In the genomic region with DNA sequence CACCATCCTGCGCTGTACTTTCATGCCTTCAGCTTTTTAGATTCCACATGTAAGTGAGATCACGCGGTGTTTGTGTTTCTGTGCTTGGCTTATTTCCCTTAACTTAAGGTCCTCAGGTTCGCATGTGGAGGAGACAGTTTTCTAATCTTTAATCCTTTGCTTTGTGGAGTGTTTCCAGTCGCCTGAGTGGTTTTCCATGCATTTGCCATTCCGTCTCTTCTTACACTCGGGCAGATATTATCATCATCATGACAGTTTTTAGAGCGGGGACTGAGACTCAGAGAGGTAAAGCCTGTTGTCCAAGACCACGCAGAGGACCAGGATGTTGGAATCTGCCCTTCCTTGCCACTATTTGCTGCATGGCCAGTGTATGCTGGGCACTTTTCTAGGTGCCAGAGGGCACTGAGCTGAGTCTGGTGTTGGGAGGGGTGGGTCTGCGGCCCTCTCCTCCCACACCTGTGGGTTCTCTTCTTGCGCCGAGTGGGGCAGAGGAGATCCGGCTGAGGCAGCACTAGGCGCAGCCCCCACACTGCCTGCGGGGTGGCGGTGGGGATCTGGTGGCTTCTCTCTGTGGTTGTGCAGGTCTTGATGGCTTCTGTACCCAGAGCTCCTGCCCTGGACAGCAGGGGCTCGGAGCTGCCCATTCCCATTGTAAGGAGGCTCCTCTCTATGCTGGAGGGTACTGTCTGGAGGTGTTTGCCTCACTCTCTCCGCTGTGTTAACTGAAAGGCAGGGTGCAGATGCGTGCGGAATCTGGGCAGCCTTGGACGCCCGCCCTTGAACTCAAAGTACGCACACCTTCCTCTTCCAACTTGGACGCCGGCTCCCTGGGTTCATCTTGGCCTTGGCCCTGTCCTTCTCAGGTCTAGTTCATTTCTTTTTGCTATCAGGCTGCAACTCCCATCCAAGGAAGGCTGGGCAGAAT, we compare ENCODE assay signal across 18 cellular contexts.
DNase-seq lines count a peak whose midpoint lies in the region; ATAC-seq and TF ChIP-seq lines count a peak whose summit lies in the region.
"Had no signal": no experiment of that assay in that cellular context is flagged by ENCODE, and none has a peak within 500 bp of the region (broad histone marks: within the 10 kb centered on the region; RNA-seq: fewer than 3 reads in every experiment).

No MANE protein-coding gene starts in this region.

- H3K27ac ChIP-seq in right cardiac atrium (ENCODE audit: low read length) (no peak overlapping the region), left ventricle myocardium inferior (replicated peaks) (no peak overlapping the region), esophagus muscularis mucosa (replicated peaks in 1 of 4) (no peak overlapping the region), ovary (peak overlapping the region in 1 of 2 donors; percentile 70)
- no peak overlapping the region for H3K27ac ChIP-seq in naive thymus-derived CD4-positive, alpha-beta T cell (ENCODE audit: low read depth, low read length)

- H3K4me1 ChIP-seq in right cardiac atrium (ENCODE audit: control insufficient read depth, insufficient read depth, low read length), result peaks cover 3% of the 10 kb centered on the region
- peaks cover 6% of the 10 kb centered on the region for H3K4me1 ChIP-seq in left ventricle myocardium inferior
- no peaks in the 10 kb centered on the region for H3K4me1 ChIP-seq in esophagus muscularis mucosa
- peaks cover 11% of the 10 kb centered on the region for H3K4me1 ChIP-seq in ovary (ENCODE audit: insufficient read depth)
- H3K4me1 ChIP-seq in naive thymus-derived CD4-positive, alpha-beta T cell (ENCODE audit: control insufficient read depth in 2 of 2, insufficient read depth in 2 of 2, low read length in 2 of 2), result no peaks in the 10 kb centered on the region

- no peaks in the 10 kb centered on the region for H3K36me3 ChIP-seq in left ventricle myocardium inferior
- no peaks in the 10 kb centered on the region for H3K36me3 ChIP-seq in esophagus muscularis mucosa
- H3K36me3 ChIP-seq in ovary, result no peaks in the 10 kb centered on the region
- no peaks in the 10 kb centered on the region for H3K36me3 ChIP-seq in naive thymus-derived CD4-positive, alpha-beta T cell (ENCODE audit: control insufficient read depth in 2 of 3, insufficient read depth in 3 of 3, low read length in 3 of 3)

- H3K9me3 Mint-ChIP-seq in naive thymus-derived CD4-positive, alpha-beta T cell, result no peaks in the 10 kb centered on the region
- H3K9me3 Mint-ChIP-seq: CD4-positive, alpha-beta memory T cell; GM23338 had no signal

- no peak overlapping the region for H3K4me3 ChIP-seq in right cardiac atrium (ENCODE audit: low read length)
- H3K4me3 ChIP-seq in left ventricle myocardium inferior, result no peak overlapping the region
- no peak overlapping the region for H3K4me3 ChIP-seq in esophagus muscularis mucosa
- no peak overlapping the region for H3K4me3 ChIP-seq in ovary
- H3K4me3 ChIP-seq in naive thymus-derived CD4-positive, alpha-beta T cell (ENCODE audit: low read length), result no peak overlapping the region
- H3K4me3 ChIP-seq: GM23338 had no signal

- intact Hi-C loops in right cardiac atrium (cut with DNase I), result no loop called here
- intact Hi-C loops in left ventricle myocardium inferior (cut with micrococcal nuclease), result no loop called here
- intact Hi-C loops in esophagus muscularis mucosa (cut with DNase I), result no loop called here
- intact Hi-C loops in ovary (cut with DNase I), result no loop called here
- intact Hi-C loops in naive thymus-derived CD4-positive, alpha-beta T cell (cut with micrococcal nuclease), result no loop called here

- H3K27me3 Mint-ChIP-seq in naive thymus-derived CD4-positive, alpha-beta T cell, result peaks cover 14 to 43% (median 20%) of the 10 kb centered on the region in 5 donors

- WGBS in right cardiac atrium, result 78% methylated on average over 25 of the region's 25 CpGs
- 93% methylated on average over 16 of the region's 25 CpGs for WGBS in esophagus muscularis mucosa
- WGBS in ovary, 3 donors, result 23 to 36% (median 31%) methylated on average over 24 to 25 of the region's 25 CpGs

- H3K4me3 Mint-ChIP-seq in naive thymus-derived CD4-positive, alpha-beta T cell, result no peak overlapping the region
- H3K4me3 Mint-ChIP-seq: CD4-positive, alpha-beta memory T cell; GM23338 had no signal

- TF ChIP-seq EP300 in esophagus muscularis mucosa (IDR thresholded peaks at IDR 0.05), result no peak
- no peak for TF ChIP-seq EP300 in ovary (IDR thresholded peaks at IDR 0.05)

- TF ChIP-seq POLR2A in esophagus muscularis mucosa (IDR thresholded peaks at IDR 0.05; ENCODE audit: low read depth) (no peak), ovary (IDR thresholded peaks at IDR 0.05) (no peak)

- no peaks in the 10 kb centered on the region for H3K27me3 ChIP-seq in right cardiac atrium (ENCODE audit: control insufficient read depth, insufficient read depth)
- no peaks in the 10 kb centered on the region for H3K27me3 ChIP-seq in left ventricle myocardium inferior (ENCODE audit: low read depth)
- no peaks in the 10 kb centered on the region for H3K27me3 ChIP-seq in esophagus muscularis mucosa
- H3K27me3 ChIP-seq in ovary, result no peaks in the 10 kb centered on the region
- H3K27me3 ChIP-seq in naive thymus-derived CD4-positive, alpha-beta T cell (ENCODE audit: control insufficient read depth in 2 of 2, insufficient read depth in 2 of 2, low read length in 2 of 2), result no peaks in the 10 kb centered on the region

- CTCF ChIA-PET in naive thymus-derived CD4-positive, alpha-beta T cell (lab: Charles Lee), result no interaction called here

- DNase-seq in right cardiac atrium (peak in 1 of 3 donors; percentile 53), left ventricle myocardium inferior (no peak), esophagus muscularis mucosa (ENCODE audit: extremely low spot score) (peak; percentile 87), ovary (peak; percentile 38 to 81 (median 54)), NCI-H2029 treated with DMSO at 0.1 percent for 48 hours (lab: John Stamatoyannopoulos, UW) (no peak), activated T-cell treated with anti-CD3 and anti-CD28 coated beads for 4 hours (no peak)
- no peak for DNase-seq in naive thymus-derived CD4-positive, alpha-beta T cell
- DNase-seq: AML-193; CD4-positive, alpha-beta memory T cell; DMS79 treated with DMSO at 0.1 percent for 48 hours; NCI-H1092; NCI-H1694 treated with DMSO at 0.1 percent for 48 hours; NCI-H446; NCI-H774; SHP77 had no signal

- TF ChIP-seq CTCF in left ventricle myocardium inferior (IDR thresholded peaks at IDR 0.05; ENCODE audit: borderline replicate concordance), result no peak
- TF ChIP-seq CTCF in esophagus muscularis mucosa (IDR thresholded peaks at IDR 0.05), result no peak
- no peak for TF ChIP-seq CTCF in ovary (IDR thresholded peaks at IDR 0.05)

- ATAC-seq in right cardiac atrium (peak; percentile 36 to 40), HG02588 (IDR thresholded peaks at IDR 0.05; ENCODE audit: unreplicated experiment) (no peak)
- no peak for ATAC-seq in naive thymus-derived CD4-positive, alpha-beta T cell
- ATAC-seq: GM23338, Panc1 had no signal

- peaks cover 0 to 9% (median 0%) of the 10 kb centered on the region in 7 donors for H3K4me1 Mint-ChIP-seq in naive thymus-derived CD4-positive, alpha-beta T cell
- H3K4me1 Mint-ChIP-seq: CD4-positive, alpha-beta memory T cell had no signal

- H3K27ac Mint-ChIP-seq in naive thymus-derived CD4-positive, alpha-beta T cell, result peak overlapping the region in 1 of 9 donors; percentile 34
- H3K27ac Mint-ChIP-seq: CD4-positive, alpha-beta memory T cell; GM23338 had no signal

- H3K36me3 Mint-ChIP-seq in naive thymus-derived CD4-positive, alpha-beta T cell, result no peaks in the 10 kb centered on the region
- H3K36me3 Mint-ChIP-seq: CD4-positive, alpha-beta memory T cell had no signal

- no peaks in the 10 kb centered on the region for H3K9me3 ChIP-seq in right cardiac atrium (ENCODE audit: control insufficient read depth, low read length)
- no peaks in the 10 kb centered on the region for H3K9me3 ChIP-seq in left ventricle myocardium inferior (replicated peaks)
- H3K9me3 ChIP-seq in esophagus muscularis mucosa, result no peaks in the 10 kb centered on the region
- no peaks in the 10 kb centered on the region for H3K9me3 ChIP-seq in ovary
- no peaks in the 10 kb centered on the region for H3K9me3 ChIP-seq in naive thymus-derived CD4-positive, alpha-beta T cell (ENCODE audit: control insufficient read depth in 2 of 3, low read length in 3 of 3)

- POLR2A ChIA-PET in naive thymus-derived CD4-positive, alpha-beta T cell (lab: Charles Lee), result no interaction called here

Comparison
In these comparisons a context has a peak if more than half of its experiments do, and no peak if none do; other contexts are left out.
1. ATAC-seq: peak in right cardiac atrium (2 of 2); none in naive thymus-derived CD4-positive, alpha-beta T cell (single experiment) and HG02588 (single experiment).
2. DNase-seq: peak in esophagus muscularis mucosa (single experiment) and ovary (5 of 5); none in left ventricle myocardium inferior (single experiment), NCI-H2029 treated with DMSO at 0.1 percent for 48 hours (single experiment), naive thymus-derived CD4-positive, alpha-beta T cell (0 of 9) and activated T-cell treated with anti-CD3 and anti-CD28 coated beads for 4 hours (single experiment).